In genomic region chr9:127399736-127400269, GRCh38 we compare ENCODE assay signal across 22 cellular contexts.
"Had no signal": no experiment of that assay in that cellular context is flagged by ENCODE, and none has a peak within 500 bp of the region (broad histone marks: within the 10 kb centered on the region; RNA-seq: fewer than 3 reads in every experiment).

No MANE protein-coding gene starts in this region.

- H3K36me3 Mint-ChIP-seq: naive thymus-derived CD8-positive, alpha-beta T cell had no signal

- H3K27ac Mint-ChIP-seq: endodermal cell had no signal

- H3K9me3 Mint-ChIP-seq: endodermal cell; naive thymus-derived CD8-positive, alpha-beta T cell had no signal

- ATAC-seq: mucosa of descending colon; naive thymus-derived CD8-positive, alpha-beta T cell had no signal

- FAIRE-seq: endothelial cell of umbilical vein, islet of Langerhans, urothelium cell line had no signal

- H3K27me3 ChIP-seq: sigmoid colon, stomach, transverse colon had no signal

- H3K27ac ChIP-seq: coronary artery, skin epidermis, stomach, thoracic aorta, transverse colon had no signal

- H3K9me3 ChIP-seq: mucosa of descending colon, sigmoid colon, stomach, thoracic aorta, transverse colon had no signal

- DNase-seq: effector CD4-positive, alpha-beta T cell; endodermal cell; erythroblast; foreskin melanocyte; head of caudate nucleus; hippocampal formation; kidney glomerular epithelial cell; mammary epithelial cell; mucosa of descending colon; naive thymus-derived CD8-positive, alpha-beta T cell; stimulated activated CD4-positive, alpha-beta T cell treated with anti-CD3 and anti-CD28 coated beads, Interleukin-12 subunit alpha, Interleukin-12 subunit beta, amount 100 ng/mL, for 4 hours; stimulated activated naive CD4-positive, alpha-beta T cell; stomach; substantia nigra; transverse colon had no signal

- H3K4me3 ChIP-seq: coronary artery, mucosa of descending colon, skin epidermis, thoracic aorta, transverse colon had no signal
